ENCODE assay signal across 30 cellular contexts in genomic region chr10:20708305-20708704, GRCh38.
"Had no signal": no experiment of that assay in that cellular context is flagged by ENCODE, and none has a peak within 500 bp of the region (broad histone marks: within the 10 kb centered on the region; RNA-seq: fewer than 3 reads in every experiment).

No MANE protein-coding gene starts in this region.

- H3K4me2 ChIP-seq: neural progenitor cell had no signal

- DNase-seq: heart right ventricle; hippocampal formation; immature natural killer cell; left cardiac atrium; left lung; lower lobe of right lung; mammary epithelial cell; mesenchymal stem cell; naive B cell; natural killer cell; nephron progenitor cell; occipital lobe; right cardiac atrium; sigmoid colon; small intestine; spleen; stimulated activated CD4-positive, alpha-beta T cell treated with anti-CD3 and anti-CD28 coated beads, Interleukin-4, amount 100 ng/mL, for 24 hours; stimulated activated naive CD4-positive, alpha-beta T cell; tibial artery; trophoblast cell; upper lobe of right lung had no signal

- H3K36me3 Mint-ChIP-seq: naive B cell; natural killer cell; neural progenitor cell; stimulated activated effector memory CD8-positive, alpha-beta T cell treated with anti-CD3 and anti-CD28 coated beads, Interleukin-12 subunit alpha, Interleukin-12 subunit beta, amount 100 ng/mL, for 72 hours had no signal

- H3K27ac Mint-ChIP-seq: immature natural killer cell; naive B cell; natural killer cell; nephron progenitor cell; stimulated activated effector memory CD8-positive, alpha-beta T cell treated with anti-CD3 and anti-CD28 coated beads, Interleukin-12 subunit alpha, Interleukin-12 subunit beta, amount 100 ng/mL, for 72 hours; stimulated activated naive CD8-positive, alpha-beta T cell treated with anti-CD3 and anti-CD28 coated beads, Interleukin-15, Interleukin-2, amounts not matched to agents 100 ng/mL and 50 ng/mL, for 24 hours had no signal

- H3K79me2 ChIP-seq: parathyroid adenoma had no signal

- H3K9me3 Mint-ChIP-seq: natural killer cell, nephron progenitor cell had no signal

- H3K4me3 Mint-ChIP-seq: immature natural killer cell; naive B cell; natural killer cell; nephron progenitor cell; neural progenitor cell; stimulated activated effector memory CD8-positive, alpha-beta T cell treated with anti-CD3 and anti-CD28 coated beads, Interleukin-12 subunit alpha, Interleukin-12 subunit beta, amount 100 ng/mL, for 72 hours; stimulated activated naive CD8-positive, alpha-beta T cell treated with anti-CD3 and anti-CD28 coated beads, Interleukin-15, Interleukin-2, amounts not matched to agents 100 ng/mL and 50 ng/mL, for 24 hours had no signal

- H2AFZ ChIP-seq: neural progenitor cell, parathyroid adenoma had no signal

- ATAC-seq: heart right ventricle; left cardiac atrium; left lung; lower lobe of right lung; natural killer cell; right cardiac atrium; stimulated activated effector memory CD8-positive, alpha-beta T cell treated with anti-CD3 and anti-CD28 coated beads, Interleukin-12 subunit alpha, Interleukin-12 subunit beta, amount 100 ng/mL, for 72 hours; upper lobe of right lung had no signal

- H3K4me1 ChIP-seq: heart right ventricle, left lung, lower lobe of right lung, parathyroid adenoma, sigmoid colon, spleen, suprapubic skin, upper lobe of right lung had no signal

- H3K9me3 ChIP-seq: lower lobe of right lung, neutrophil, sigmoid colon, suprapubic skin, thoracic aorta, tibial artery, upper lobe of right lung had no signal

- H3K27me3 ChIP-seq: heart right ventricle, left lung, neural progenitor cell, neutrophil, sigmoid colon, spleen, suprapubic skin, tibial artery, upper lobe of right lung had no signal

- H3K9ac ChIP-seq: neural progenitor cell, parathyroid adenoma had no signal

- H3K27me3 Mint-ChIP-seq: naive B cell; stimulated activated naive CD8-positive, alpha-beta T cell treated with anti-CD3 and anti-CD28 coated beads, Interleukin-15, Interleukin-2, amounts not matched to agents 100 ng/mL and 50 ng/mL, for 24 hours had no signal

- H3K27ac ChIP-seq: heart right ventricle, left lung, lower lobe of right lung, neural progenitor cell, neutrophil, parathyroid adenoma, sigmoid colon, spleen, suprapubic skin, thoracic aorta, tibial artery, upper lobe of right lung had no signal

- H3K4me3 ChIP-seq: heart right ventricle, left lung, lower lobe of right lung, neural progenitor cell, sigmoid colon, spleen, suprapubic skin, thoracic aorta, tibial artery, upper lobe of right lung had no signal

- H3K36me3 ChIP-seq: heart right ventricle, left lung, lower lobe of right lung, neural progenitor cell, neutrophil, sigmoid colon, spleen, suprapubic skin, thoracic aorta, tibial artery, upper lobe of right lung had no signal

- FAIRE-seq: islet of Langerhans, small intestine, urothelium cell line had no signal

- H3K4me1 Mint-ChIP-seq: naive B cell; nephron progenitor cell; stimulated activated effector memory CD8-positive, alpha-beta T cell treated with anti-CD3 and anti-CD28 coated beads, Interleukin-12 subunit alpha, Interleukin-12 subunit beta, amount 100 ng/mL, for 72 hours had no signal
